In the genomic region with DNA sequence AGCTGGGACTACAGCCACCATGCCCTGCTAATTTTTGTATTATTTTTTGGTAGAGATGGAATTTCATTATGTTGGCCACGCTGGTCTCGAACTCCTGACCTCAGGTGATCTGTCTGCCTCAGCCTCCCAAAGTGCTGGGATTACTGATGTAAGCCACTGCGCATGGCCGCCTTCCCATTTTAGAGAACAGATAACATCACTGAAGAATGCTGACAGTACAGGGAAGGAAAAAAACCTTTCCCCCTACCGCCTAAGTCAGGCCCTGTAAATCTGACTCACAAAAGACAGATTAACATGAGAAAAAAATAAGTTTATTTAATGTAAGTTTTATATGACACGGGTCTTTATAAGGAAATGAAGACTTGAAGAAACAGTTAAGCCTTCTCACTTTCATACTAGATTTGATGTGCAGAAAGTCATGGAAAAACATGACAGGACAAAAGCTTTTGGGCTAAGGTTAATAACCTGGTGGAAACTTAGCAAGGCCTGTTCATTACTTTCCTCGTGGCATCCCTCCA, we compare ENCODE assay signal across 22 cellular contexts.
"Had no signal": no experiment of that assay in that cellular context is flagged by ENCODE, and none has a peak within 500 bp of the region (broad histone marks: within the 10 kb centered on the region; RNA-seq: fewer than 3 reads in every experiment).

No MANE protein-coding gene starts in this region.

- H3K27me3 ChIP-seq: ascending aorta, colonic mucosa, left lung, right atrium auricular region, thyroid gland had no signal

- FAIRE-seq: kidney had no signal

- H3K4me1 ChIP-seq: ascending aorta, colonic mucosa, left lung, prostate gland, right atrium auricular region, thyroid gland had no signal

- H3K36me3 ChIP-seq: ascending aorta, colonic mucosa, left lung, prostate gland, right atrium auricular region, thyroid gland had no signal

- H3K4me3 ChIP-seq: ascending aorta, colonic mucosa, left lung, prostate gland, right atrium auricular region, thyroid gland had no signal

- ATAC-seq: activated CD8-positive, alpha-beta T cell treated with anti-CD3 and anti-CD28 coated beads, Interleukin-2, amount 10 ng/mL, durations not matched to agents 7 days and 5 days; activated T-cell treated with anti-CD3 and anti-CD28 coated beads, Interleukin-2, amount 50 U/mL, for 72 hours; left lung had no signal

- H3K9me3 ChIP-seq: ascending aorta, colonic mucosa, left lung, prostate gland, right atrium auricular region, thyroid gland had no signal

- DNase-seq: activated CD4-positive, alpha-beta T cell treated with anti-CD3 and anti-CD28 coated beads, Interleukin-2, amount 10 ng/mL, durations not matched to agents 7 days and 5 days; activated CD8-positive, alpha-beta memory T cell treated with anti-CD3 and anti-CD28 coated beads, Interleukin-2, amount 50 U/mL, for 48 hours; activated CD8-positive, alpha-beta T cell treated with anti-CD3 and anti-CD28 coated beads, Interleukin-2, amount 10 ng/mL, durations not matched to agents 7 days and 5 days; activated effector memory CD4-positive, alpha-beta T cell treated with anti-CD3 and anti-CD28 coated beads, Interleukin-2, amount 50 U/mL, for 16 hours; activated naive CD4-positive, alpha-beta T cell treated with anti-CD3 and anti-CD28 coated beads, Interleukin-2, amount 50 U/mL, for 16 hours; activated T-cell treated with anti-CD3 and anti-CD28 coated beads, Interleukin-2, amount 50 U/mL, for 72 hours; colonic mucosa; endodermal cell; foreskin melanocyte; glutamatergic neuron; hypothalamus; kidney; left lung; stimulated activated CD4-positive, alpha-beta T cell treated with anti-CD3 and anti-CD28 coated beads, Interleukin-12 subunit alpha, Interleukin-12 subunit beta, amount 100 ng/mL, for 4 hours; stimulated activated CD4-positive, alpha-beta T cell treated with anti-CD3 and anti-CD28 coated beads, Interleukin-1b, Interleukin-23, amount 100 ng/mL, for 48 hours; stimulated activated naive CD4-positive, alpha-beta T cell treated with Interleukin-2 at 50 U/mL for 16 hours; T-helper 9 cell; thyroid gland had no signal

- H3K27ac ChIP-seq: ascending aorta, colonic mucosa, epithelial cell of prostate, left lung, prostate gland, right atrium auricular region, thyroid gland had no signal
